In the genomic region with DNA sequence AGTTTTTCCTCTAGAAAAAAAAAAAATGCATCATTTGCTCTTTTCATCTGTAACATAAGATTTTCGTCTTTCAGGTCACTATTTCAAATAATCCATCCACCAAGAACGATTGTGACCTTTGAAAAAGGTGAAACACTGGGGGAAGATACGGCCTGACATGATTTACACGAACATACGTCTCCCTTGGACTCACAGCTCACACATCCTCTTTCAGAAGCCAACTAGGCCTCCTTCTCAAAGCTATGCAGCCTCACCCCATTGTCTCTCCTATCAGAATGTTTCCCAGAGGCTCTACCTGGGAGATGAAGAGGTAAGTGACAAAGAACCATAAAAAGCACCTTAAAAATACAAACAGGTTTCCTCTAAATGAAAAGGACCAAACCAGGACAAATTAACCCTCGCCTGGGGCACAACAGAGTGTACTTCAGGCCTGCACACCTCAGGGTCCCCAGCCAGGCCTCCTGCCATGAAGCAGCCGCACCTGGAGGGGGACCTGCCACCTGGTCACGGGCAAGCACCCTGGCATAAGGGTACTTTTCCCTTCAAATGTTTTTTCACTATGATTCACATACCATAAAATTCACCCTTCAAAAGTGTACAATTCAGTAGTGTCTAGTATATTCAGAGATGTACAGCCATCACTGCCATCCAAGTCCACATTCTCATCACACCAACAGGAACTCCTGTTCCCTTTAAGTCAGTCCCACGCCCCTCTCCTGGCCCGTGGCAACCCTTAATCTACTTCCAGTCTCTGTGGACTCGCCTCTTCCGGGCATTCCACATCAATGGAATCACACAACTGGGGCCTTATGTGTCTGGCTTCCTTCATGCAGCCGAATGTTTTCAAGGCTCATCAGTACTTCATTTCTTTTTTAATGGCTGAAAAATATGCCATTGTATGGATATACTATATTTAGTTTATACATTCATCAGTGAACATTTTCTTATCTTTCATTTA, we compare ENCODE assay signal across 7 cellular contexts. TPM values are rescaled to one million over a fixed set of nuclear protein-coding genes. Genes with fewer than 3 reads are reported as not detected.
DNase-seq lines count a peak whose midpoint lies in the region; ATAC-seq and TF ChIP-seq lines count a peak whose summit lies in the region.

No MANE protein-coding gene starts in this region.

- peaks cover 85% of the 10 kb centered on the region for H3K4me1 Mint-ChIP-seq in stimulated activated memory B cell treated with anti-CD40 and anti-IgM and Interleukin-4, amounts not matched to agents 10 μg/mL and 1 μg/mL and 100 μg/mL, for 72 hours

- DNase-seq in RPMI8226 (peak; percentile 30), foreskin keratinocyte (peak; percentile 24 to 43), KBM-7 (no peak), mucosa of gallbladder (ENCODE audit: low spot score) (no peak)

- peaks cover 19% of the 10 kb centered on the region for H3K4me1 ChIP-seq in foreskin keratinocyte

- H3K4me3 Mint-ChIP-seq in stimulated activated memory B cell treated with anti-CD40 and anti-IgM and Interleukin-4, amounts not matched to agents 10 μg/mL and 1 μg/mL and 100 μg/mL, for 72 hours = peak overlapping the region; percentile 66

- in situ Hi-C loops in KBM-7 (cut with MboI; ENCODE audit: low pct_unique_long_range_greater_than_20kb, low sequenced_read_pairs) = no loop called here

- H3K27ac Mint-ChIP-seq in stimulated activated memory B cell treated with anti-CD40 and anti-IgM and Interleukin-4, amounts not matched to agents 10 μg/mL and 1 μg/mL and 100 μg/mL, for 72 hours = peak overlapping the region; percentile 99

- H3K36me3 Mint-ChIP-seq in stimulated activated memory B cell treated with anti-CD40 and anti-IgM and Interleukin-4, amounts not matched to agents 10 μg/mL and 1 μg/mL and 100 μg/mL, for 72 hours = peaks cover 44% of the 10 kb centered on the region

- H3K27me3 Mint-ChIP-seq in stimulated activated memory B cell treated with anti-CD40 and anti-IgM and Interleukin-4, amounts not matched to agents 10 μg/mL and 1 μg/mL and 100 μg/mL, for 72 hours = no peaks in the 10 kb centered on the region

- no peaks in the 10 kb centered on the region for H3K27me3 ChIP-seq in foreskin keratinocyte

- ATAC-seq in GM18858 (IDR thresholded peaks at IDR 0.05; ENCODE audit: unreplicated experiment) (peak; percentile 29), HG02759 (IDR thresholded peaks at IDR 0.05; ENCODE audit: unreplicated experiment) (peak; percentile 38), foreskin keratinocyte (peak; percentile 38)
- peak; percentile 79 for ATAC-seq in stimulated activated memory B cell treated with anti-CD40 and anti-IgM and Interleukin-4, amounts not matched to agents 10 μg/mL and 1 μg/mL and 100 μg/mL, for 72 hours

- H3K9me3 Mint-ChIP-seq in stimulated activated memory B cell treated with anti-CD40 and anti-IgM and Interleukin-4, amounts not matched to agents 10 μg/mL and 1 μg/mL and 100 μg/mL, for 72 hours = no peaks in the 10 kb centered on the region

- TF ChIP-seq CTCF in foreskin keratinocyte (conservative IDR thresholded peaks at IDR 0.05) = no peak

- no peak overlapping the region for H3K27ac ChIP-seq in foreskin keratinocyte

RNA-seq across cellular contexts. Expression of a gene that starts 5.4 kb away (rescaled TPM):
- 25.9 and 29.0 TPM in 2 replicates for total RNA-seq in foreskin keratinocyte
- polyA plus RNA-seq in foreskin keratinocyte = 15.1 and 15.3 TPM in 2 replicates
- 28.6 TPM for total RNA-seq in mucosa of gallbladder

RNA-seq across cellular contexts. Expression of a gene that starts 34.9 kb away (rescaled TPM):
- not detected in 2 replicates for total RNA-seq in foreskin keratinocyte
- polyA plus RNA-seq in foreskin keratinocyte = not detected in 2 replicates
- 3.3 TPM for total RNA-seq in mucosa of gallbladder

Comparison
In these comparisons a context has a peak if more than half of its experiments do, and no peak if none do; other contexts are left out.
1. ATAC-seq: peak in every context shown above with its lines; median percentile 79 in stimulated activated memory B cell treated with anti-CD40 and anti-IgM and Interleukin-4, amounts not matched to agents 10 μg/mL and 1 μg/mL and 100 μg/mL, for 72 hours; 38 in HG02759; 38 in foreskin keratinocyte; 29 in GM18858.
2. DNase-seq: peak in RPMI8226 (single experiment) and foreskin keratinocyte (2 of 2); none in KBM-7 (single experiment) and mucosa of gallbladder (single experiment).